8 cellular contexts compared by ENCODE assay signal in the genomic region with DNA sequence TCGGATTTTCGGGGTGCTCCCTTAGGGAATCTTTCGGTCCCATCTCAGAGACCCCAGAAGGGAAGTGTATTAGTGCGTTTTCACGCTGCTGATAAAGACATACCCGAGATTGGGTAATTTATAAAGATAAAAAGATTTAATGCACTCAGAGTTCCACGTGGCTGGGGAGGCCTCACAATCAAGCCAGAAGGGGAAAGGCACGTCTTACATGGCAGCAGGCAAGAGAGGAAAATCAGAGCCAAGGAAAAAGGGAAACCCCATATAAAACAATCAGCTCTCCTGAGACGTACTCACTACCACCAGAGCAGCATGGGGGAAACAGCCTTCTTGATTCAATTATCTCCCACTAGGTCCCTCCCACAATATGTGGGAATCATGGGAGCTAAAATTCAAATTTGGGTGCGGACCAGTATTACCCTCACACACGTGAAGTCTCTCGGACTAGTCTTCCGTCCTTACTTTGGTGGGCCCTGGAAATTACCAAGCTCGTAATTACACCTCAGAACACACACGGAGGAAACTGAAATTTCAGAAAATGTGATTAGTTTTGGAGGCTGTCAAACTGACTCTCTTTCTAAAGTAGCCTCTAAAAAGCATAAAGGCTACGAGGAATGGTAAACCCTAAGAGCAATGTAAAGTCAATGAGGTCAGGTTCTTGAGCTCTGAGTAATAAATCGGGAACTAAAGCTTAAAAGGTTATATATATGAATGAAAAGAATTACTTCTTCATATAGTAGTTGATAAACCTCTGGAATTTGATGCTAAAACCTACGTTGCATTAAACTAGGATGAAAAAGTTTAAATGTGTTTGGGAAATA. TPM values are rescaled to one million over a fixed set of nuclear protein-coding genes. Genes with fewer than 3 reads are reported as not detected.
DNase-seq lines count a peak whose midpoint lies in the region; ATAC-seq and TF ChIP-seq lines count a peak whose summit lies in the region.

No MANE protein-coding gene starts in this region.

- peak overlapping the region; percentile 99 to 100 (median 99) for H3K27ac Mint-ChIP-seq in nephron

- intact Hi-C loops in breast epithelium (cut with DNase I; ENCODE audit: low total_unique reads), result no loop called here

- peaks cover 27% of the 10 kb centered on the region for H3K4me1 Mint-ChIP-seq in nephron

- H3K4me3 Mint-ChIP-seq in nephron, result peak overlapping the region; percentile 96 to 99 (median 97)

- H3K27ac ChIP-seq in breast epithelium, result peak overlapping the region; percentile 99 to 100

- peaks cover 8% of the 10 kb centered on the region for H3K9me3 Mint-ChIP-seq in nephron

- ATAC-seq in HG02938 (IDR thresholded peaks at IDR 0.05; ENCODE audit: unreplicated experiment), result no peak
- ATAC-seq in GM18520 (IDR thresholded peaks at IDR 0.05; ENCODE audit: unreplicated experiment), result no peak

- no peak for TF ChIP-seq EP300 in Ishikawa (IDR thresholded peaks at IDR 0.05; ENCODE audit: borderline replicate concordance)

- H3K36me3 ChIP-seq in breast epithelium, result no peaks in the 10 kb centered on the region

- DNase-seq in GM12864 (ENCODE audit: low read depth) (no peak), breast epithelium (ENCODE audit: low spot score in 2 of 2) (no peak), cortex of kidney (lab: John Stamatoyannopoulos, UW) (no peak)
- DNase-seq in activated CD4-positive, alpha-beta T cell treated with anti-CD3 and anti-CD28 coated beads, Interleukin-2, amount 50 U/mL, for 48 hours, result no peak

- no peak for TF ChIP-seq POLR2A in breast epithelium (IDR thresholded peaks at IDR 0.05)

- H3K27me3 Mint-ChIP-seq in nephron (ENCODE audit: low read depth), result no peaks in the 10 kb centered on the region

- H3K36me3 Mint-ChIP-seq in nephron (ENCODE audit: low read depth), result peaks cover 23% of the 10 kb centered on the region

- no peaks in the 10 kb centered on the region for H3K27me3 ChIP-seq in breast epithelium

- peaks cover 5 to 10% of the 10 kb centered on the region in 2 donors for H3K9me3 ChIP-seq in breast epithelium

- H3K4me1 ChIP-seq in breast epithelium, result peaks cover 0 to 5% of the 10 kb centered on the region in 2 donors

- TF ChIP-seq CTCF in GM12864 (IDR thresholded peaks at IDR 0.05; ENCODE audit: low read depth, low read length, missing control alignments) (no peak), breast epithelium (IDR thresholded peaks at IDR 0.05) (no peak), nephron (IDR thresholded peaks at IDR 0.05; ENCODE audit: unreplicated experiment in 3 of 3) (no peak)

- H3K4me3 ChIP-seq in GM12864 (ENCODE audit: low read depth, low read length) (peak overlapping the region; percentile 31), breast epithelium (peak overlapping the region; percentile 85 to 96 (median 90))

- no peak for TF ChIP-seq RAD21 in Ishikawa (IDR thresholded peaks at IDR 0.05; ENCODE audit: low read depth)

TF ChIP-seq in Ishikawa, 13 proteins besides CTCF, POLR2A, EP300 and RAD21:
- TF ChIP-seq YY1 (IDR thresholded peaks at IDR 0.05; ENCODE audit: low read depth), result no peak
- TF ChIP-seq FOXM1 (IDR thresholded peaks at IDR 0.05; ENCODE audit: borderline replicate concordance, low read depth), result no peak
- TF ChIP-seq ZBTB7A (IDR thresholded peaks at IDR 0.05; ENCODE audit: low read depth), result no peak
- TF ChIP-seq TEAD4 (IDR thresholded peaks at IDR 0.05), result no peak
- no peak for TF ChIP-seq CEBPB (IDR thresholded peaks at IDR 0.05)
- TF ChIP-seq NFIC (IDR thresholded peaks at IDR 0.05), result no peak
- TF ChIP-seq TCF12 (IDR thresholded peaks at IDR 0.05; ENCODE audit: low read depth), result peak; percentile 18; the same call in 1 of the 2 replicates
- TF ChIP-seq, protein P1, sequence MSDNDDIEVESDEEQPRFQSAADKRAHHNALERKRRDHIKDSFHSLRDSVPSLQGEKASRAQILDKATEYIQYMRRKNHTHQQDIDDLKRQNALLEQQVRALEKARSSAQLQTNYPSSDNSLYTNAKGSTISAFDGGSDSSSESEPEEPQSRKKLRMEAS (IDR thresholded peaks at IDR 0.05), result peak; percentile 92
- TF ChIP-seq, protein P2, sequence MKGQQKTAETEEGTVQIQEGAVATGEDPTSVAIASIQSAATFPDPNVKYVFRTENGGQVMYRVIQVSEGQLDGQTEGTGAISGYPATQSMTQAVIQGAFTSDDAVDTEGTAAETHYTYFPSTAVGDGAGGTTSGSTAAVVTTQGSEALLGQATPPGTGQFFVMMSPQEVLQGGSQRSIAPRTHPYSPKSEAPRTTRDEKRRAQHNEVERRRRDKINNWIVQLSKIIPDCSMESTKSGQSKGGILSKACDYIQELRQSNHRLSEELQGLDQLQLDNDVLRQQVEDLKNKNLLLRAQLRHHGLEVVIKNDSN (IDR thresholded peaks at IDR 0.05), result peak; percentile 48
- no peak for TF ChIP-seq TAF1 (IDR thresholded peaks at IDR 0.05; ENCODE audit: low read depth)

RNA-seq across cellular contexts. Expression of a gene that starts 0.7 kb away (rescaled TPM):
- 10 to 100 TPM; 19.3 to 30.6 (median 23.7) TPM for total RNA-seq in breast epithelium

RNA-seq across cellular contexts. Expression of a gene that starts 57.0 kb away (rescaled TPM):
- 1 to 10 TPM in 2 of 3 donors, under 1 TPM in 1; 0.98 to 1.6 (median 1.5) TPM for total RNA-seq in breast epithelium
